8 cellular contexts compared by ENCODE assay signal in genomic region chr19:17328517-17329060, GRCh38. TPM values are rescaled to one million over a fixed set of nuclear protein-coding genes. Genes with fewer than 3 reads are reported as not detected.
DNase-seq lines count a peak whose midpoint lies in the region; ATAC-seq and TF ChIP-seq lines count a peak whose summit lies in the region.

No MANE protein-coding gene starts in this region.

- H3K36me3 Mint-ChIP-seq in H9 (ENCODE audit: insufficient read depth in 1 of 3, low read depth in 3 of 3) (peaks cover 13 to 45% (median 34%) of the 10 kb centered on the region in 3 experiments), WTC11 (peaks cover 11% of the 10 kb centered on the region), chondrocyte (ENCODE audit: low read depth) (peaks cover 8% of the 10 kb centered on the region)

- H2BK20ac ChIP-seq in H9 (ENCODE audit: low read depth, low read length, poor library complexity, severe bottlenecking), result no peak overlapping the region

- CTCF ChIA-PET in WTC11 (lab: Charles Lee), result interaction anchor here (0.6 to 3.5 kb wide), 28 partner anchors 9 to 278 kb away, joined by 3 to 35 read pairs (median 4); partner anchors contain the start of genes ANKLE1, DDA1, MRPL34 and MVB12A

- TF ChIP-seq CTCF in H9 (conservative IDR thresholded peaks at IDR 0.05) (no peak), WTC11 (IDR thresholded peaks at IDR 0.05) (no peak), retinal pigment epithelial cell (conservative IDR thresholded peaks at IDR 0.05; ENCODE audit: low read depth, low read length) (no peak), chondrocyte (IDR thresholded peaks at IDR 0.05) (no peak)

- H3K4ac ChIP-seq in H9 (ENCODE audit: low read depth, low read length), result no peak overlapping the region

- peak overlapping the region; percentile 32 to 39 for H3K4me3 ChIP-seq in esophagus (ENCODE audit: low read depth in 1 of 2, low read length in 2 of 2)
- H3K4me3 ChIP-seq in retinal pigment epithelial cell (ENCODE audit: low read length), result peak overlapping the region; percentile 38

- no peak overlapping the region for H4K8ac ChIP-seq in H9 (replicated peaks; ENCODE audit: insufficient read length, low read depth, low read length)

- no peak overlapping the region for H3K23ac ChIP-seq in H9 (ENCODE audit: insufficient read length, low read depth, low read length)

- no peak overlapping the region for H3K9ac ChIP-seq in H9 (ENCODE audit: extremely low read depth, insufficient read length, low read length)

- DNase-seq in H9, result no peak
- DNase-seq in WTC11 (ENCODE audit: low spot score), result peak; percentile 49
- DNase-seq in retinal pigment epithelial cell (ENCODE audit: low read depth), result no peak
- no peak for DNase-seq in HuH-7.5 (ENCODE audit: low spot score)
- no peak for DNase-seq in foreskin melanocyte
- no peak for DNase-seq in NCI-H2029 (lab: John Stamatoyannopoulos, UW)
- DNase-seq in chondrocyte (ENCODE audit: low spot score), result no peak

- H3K9me3 Mint-ChIP-seq in H9, result no peaks in the 10 kb centered on the region; a peak in 1 of 5 replicates
- peaks cover 5% of the 10 kb centered on the region for H3K9me3 Mint-ChIP-seq in WTC11
- no peaks in the 10 kb centered on the region for H3K9me3 Mint-ChIP-seq in chondrocyte (ENCODE audit: low read depth)

- peak overlapping the region; percentile 37 for H3K4me2 ChIP-seq in H9 (ENCODE audit: insufficient read depth, insufficient read length, low read length)

- H2AK5ac ChIP-seq in H9 (ENCODE audit: insufficient read length, low read length), result no peak overlapping the region

- peaks cover 0 to 28% of the 10 kb centered on the region in 2 donors for H3K36me3 ChIP-seq in esophagus (ENCODE audit: control insufficient read depth in 2 of 2, insufficient read depth in 2 of 2, low read length in 1 of 2)

- H3K9me3 ChIP-seq in H9 (ENCODE audit: control insufficient read depth, low read depth, low read length) (no peaks in the 10 kb centered on the region), esophagus (ENCODE audit: control insufficient read depth in 2 of 2, insufficient read depth in 1 of 2, low read depth in 1 of 2, low read length in 1 of 2) (peaks cover 0 to 12% of the 10 kb centered on the region in 2 donors)

- H3K4me1 Mint-ChIP-seq in H9 (peaks cover 7 to 31% of the 10 kb centered on the region in 2 experiments), WTC11 (peaks cover 20% of the 10 kb centered on the region), chondrocyte (ENCODE audit: low read depth) (peaks cover 8% of the 10 kb centered on the region)

- H3K18ac ChIP-seq in H9 (ENCODE audit: insufficient read length, low read depth, low read length), result peak overlapping the region; percentile 51

- H3K27me3 Mint-ChIP-seq in H9 (ENCODE audit: low read depth), result peaks cover 6% of the 10 kb centered on the region
- H3K27me3 Mint-ChIP-seq in WTC11 (ENCODE audit: low read depth), result peaks cover 5% of the 10 kb centered on the region
- no peaks in the 10 kb centered on the region for H3K27me3 Mint-ChIP-seq in chondrocyte (ENCODE audit: low read depth)

- peak overlapping the region; percentile 81 to 93 for H3K4me3 Mint-ChIP-seq in H9
- peak overlapping the region; percentile 84 for H3K4me3 Mint-ChIP-seq in WTC11
- no peak overlapping the region for H3K4me3 Mint-ChIP-seq in chondrocyte (ENCODE audit: unreplicated experiment)

- H3K56ac ChIP-seq in H9 (ENCODE audit: insufficient read length, low read depth, low read length), result no peak overlapping the region

- H2BK15ac ChIP-seq in H9 (ENCODE audit: low read depth, low read length), result no peak overlapping the region

- H3K27me3 ChIP-seq in H9 (ENCODE audit: insufficient read depth, low read length), result no peaks in the 10 kb centered on the region
- peaks cover 0 to 4% of the 10 kb centered on the region in 2 donors for H3K27me3 ChIP-seq in esophagus (ENCODE audit: control insufficient read depth in 1 of 2, insufficient read depth in 2 of 2, low read length in 2 of 2)

- H2AFZ ChIP-seq in H9 (ENCODE audit: low read length), result no peak overlapping the region

- no peak overlapping the region for H3T11ph ChIP-seq in H9 (ENCODE audit: low read length)

- H3K4me1 ChIP-seq in H9 (ENCODE audit: insufficient read depth, low read length), result no peaks in the 10 kb centered on the region
- peaks cover 6 to 18% of the 10 kb centered on the region in 2 donors for H3K4me1 ChIP-seq in esophagus (ENCODE audit: control insufficient read depth in 2 of 2, insufficient read depth in 2 of 2, low read length in 1 of 2)

- H4K20me1 ChIP-seq in H9 (ENCODE audit: control insufficient read depth, insufficient read depth, insufficient read length), result no peaks in the 10 kb centered on the region

- H3K14ac ChIP-seq in H9 (ENCODE audit: insufficient read depth, low read length), result 0 out of 2 replicates have a peak overlapping the region, but pooled peaks have one; percentile 26

- no peaks in the 10 kb centered on the region for H3K79me2 ChIP-seq in H9 (ENCODE audit: insufficient read depth, low read length)

- H3K27ac Mint-ChIP-seq in H9 (no peak overlapping the region), WTC11 (no peak overlapping the region), chondrocyte (ENCODE audit: unreplicated experiment) (no peak overlapping the region)

- WGBS in H9 (ENCODE audit: extremely low coverage, insufficient read length, low lambda C conversion rate), result no CpG with 5 or more reads among the region's 57 CpGs
- 3 to 8% methylated on average over 49 to 57 of the region's 57 CpGs for WGBS in esophagus, 2 donors

- no peak overlapping the region for H3K27ac ChIP-seq in H9 (ENCODE audit: insufficient read length, low read depth, low read length)
- peak overlapping the region; percentile 64 to 76 for H3K27ac ChIP-seq in esophagus (ENCODE audit: low read depth in 2 of 2, low read length in 1 of 2)

- H3K23me2 ChIP-seq in H9 (ENCODE audit: insufficient read length, low read depth, low read length, poor library complexity, severe bottlenecking), result peaks cover 5% of the 10 kb centered on the region

- H3K79me1 ChIP-seq in H9 (ENCODE audit: insufficient read depth, low read depth, low read length, poor library complexity, severe bottlenecking), result no peaks in the 10 kb centered on the region

- H2BK120ac ChIP-seq in H9 (ENCODE audit: low read depth, low read length, poor library complexity, severe bottlenecking), result no peak overlapping the region

- no peak overlapping the region for H4K5ac ChIP-seq in H9 (ENCODE audit: insufficient read length, low read depth, low read length)

- H2BK12ac ChIP-seq in H9 (ENCODE audit: insufficient read length, low read depth, low read length), result no peak overlapping the region

- ATAC-seq in WTC11, result no peak

- POLR2A ChIA-PET in WTC11 (lab: Charles Lee), result interaction anchor here (0.6 to 1.4 kb wide), 5 partner anchors 11 to 73 kb away, joined by 3 to 5 read pairs (median 5); partner anchors contain the start of genes DDA1 and MRPL34

- no peak overlapping the region for H2BK5ac ChIP-seq in H9 (ENCODE audit: insufficient read length, low read length)

- H4K91ac ChIP-seq in H9 (ENCODE audit: insufficient read length, low read depth, low read length), result no peak overlapping the region

TF ChIP-seq in WTC11, 78 proteins besides CTCF, POLR2A, EP300 and RAD21 (continues in another document):
- TF ChIP-seq ZSCAN18 (CRISPR knock-in tag; IDR thresholded peaks at IDR 0.05), result no peak
- TF ChIP-seq ZNF263 (CRISPR knock-in tag; IDR thresholded peaks at IDR 0.05; ENCODE audit: low read depth), result peak; percentile 95
- TF ChIP-seq, protein P1, sequence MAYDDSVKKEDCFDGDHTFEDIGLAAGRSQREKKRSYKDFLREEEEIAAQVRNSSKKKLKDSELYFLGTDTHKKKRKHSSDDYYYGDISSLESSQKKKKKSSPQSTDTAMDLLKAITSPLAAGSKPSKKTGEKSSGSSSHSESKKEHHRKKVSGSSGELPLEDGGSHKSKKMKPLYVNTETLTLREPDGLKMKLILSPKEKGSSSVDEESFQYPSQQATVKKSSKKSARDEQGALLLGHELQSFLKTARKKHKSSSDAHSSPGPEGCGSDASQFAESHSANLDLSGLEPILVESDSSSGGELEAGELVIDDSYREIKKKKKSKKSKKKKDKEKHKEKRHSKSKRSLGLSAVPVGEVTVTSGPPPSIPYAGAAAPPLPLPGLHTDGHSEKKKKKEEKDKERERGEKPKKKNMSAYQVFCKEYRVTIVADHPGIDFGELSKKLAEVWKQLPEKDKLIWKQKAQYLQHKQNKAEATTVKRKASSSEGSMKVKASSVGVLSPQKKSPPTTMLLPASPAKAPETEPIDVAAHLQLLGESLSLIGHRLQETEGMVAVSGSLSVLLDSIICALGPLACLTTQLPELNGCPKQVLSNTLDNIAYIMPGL (CRISPR knock-in tag; IDR thresholded peaks at IDR 0.05), result no peak
- no peak for TF ChIP-seq RORB (CRISPR knock-in tag; IDR thresholded peaks at IDR 0.05)
- TF ChIP-seq MYBL2 (CRISPR knock-in tag; IDR thresholded peaks at IDR 0.05), result 0 out of 2 replicates have a peak, but pooled peaks have one; percentile 4

RNA-seq across cellular contexts. Expression of gene ANO8, which starts 6.1 kb away (rescaled TPM):
- 18.9 and 21.9 TPM in 2 replicates for total RNA-seq in H9 (2021)
- total RNA-seq in WTC11 (2021), result 30.5 to 35.4 TPM (median 32.6 TPM) in 3 replicates
- polyA plus RNA-seq in esophagus, result 10 to 100 TPM in 1 of 2 donors, 1 to 10 TPM in 1; 9.7 to 28.0 TPM
- total RNA-seq in chondrocyte, result 16.7 to 18.9 TPM (median 16.8 TPM) in 3 replicates

RNA-seq across cellular contexts. Expression of gene GTPBP3, which starts 8.8 kb away (rescaled TPM):
- 62.9 and 71.3 TPM in 2 replicates for total RNA-seq in H9 (2021)
- total RNA-seq in WTC11 (2021), result 79.1 to 93.0 TPM (median 80.8 TPM) in 3 replicates
- polyA plus RNA-seq in esophagus, result 10 to 100 TPM; 13.5 to 20.2 TPM
- 16.7 to 20.9 TPM (median 20.6 TPM) in 3 replicates for total RNA-seq in chondrocyte

RNA-seq across cellular contexts. Expression of gene DDA1, which starts 19.2 kb away (rescaled TPM):
- total RNA-seq in H9 (2021), result 42.3 and 45.7 TPM in 2 replicates
- total RNA-seq in WTC11 (2021), result 36.2 to 42.8 TPM (median 37.0 TPM) in 3 replicates
- 10 to 100 TPM; 40.3 to 41.4 TPM for polyA plus RNA-seq in esophagus
- 53.0 to 66.6 TPM (median 63.9 TPM) in 3 replicates for total RNA-seq in chondrocyte

RNA-seq across cellular contexts. Expression of gene MRPL34, which starts 22.9 kb away (rescaled TPM):
- 84.6 and 93.6 TPM in 2 replicates for total RNA-seq in H9 (2021)
- total RNA-seq in WTC11 (2021), result 117 to 130 TPM (median 122 TPM) in 3 replicates
- polyA plus RNA-seq in esophagus, result 100 to 1,000 TPM in 1 of 2 donors, 10 to 100 TPM in 1; 72.1 to 102 TPM
- total RNA-seq in chondrocyte, result 56.6 to 68.7 TPM (median 61.7 TPM) in 3 replicates

RNA-seq across cellular contexts. Expression of gene ABHD8, which starts 25.4 kb away (rescaled TPM):
- total RNA-seq in H9 (2021), result 11.7 and 12.8 TPM in 2 replicates
- 13.2 to 18.1 TPM (median 17.6 TPM) in 3 replicates for total RNA-seq in WTC11 (2021)
- polyA plus RNA-seq in esophagus, result 1 to 10 TPM; 3.4 to 4.5 TPM
- total RNA-seq in chondrocyte, result 3.5 to 6.6 TPM (median 5.9 TPM) in 3 replicates
